Comparison of ENCODE assay signal across 13 cellular contexts in the genomic region with DNA sequence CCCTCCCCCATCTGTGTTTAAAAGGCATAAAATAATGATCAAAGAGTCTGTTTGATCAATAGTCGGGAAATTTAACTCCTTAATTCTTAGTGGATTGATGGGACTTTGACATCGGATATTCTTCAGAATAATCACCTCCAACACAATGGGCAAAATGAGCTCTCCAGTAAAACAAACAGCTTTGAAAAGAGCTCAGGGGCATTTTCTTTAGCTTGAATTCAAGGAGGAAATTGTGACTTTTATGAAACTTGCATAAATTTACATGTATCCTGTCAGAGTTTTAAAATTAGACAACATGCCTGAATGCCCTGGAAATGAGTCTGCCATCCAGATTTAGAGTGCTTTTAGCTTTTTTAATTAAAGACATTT.
DNase-seq lines count a peak whose midpoint lies in the region; ATAC-seq, FAIRE-seq and TF ChIP-seq lines count a peak whose summit lies in the region.
"Had no signal": no experiment of that assay in that cellular context is flagged by ENCODE, and none has a peak within 500 bp of the region (broad histone marks: within the 10 kb centered on the region; RNA-seq: fewer than 3 reads in every experiment).

No MANE protein-coding gene starts in this region.

- no peaks in the 10 kb centered on the region for H3K9me3 ChIP-seq in astrocyte (ENCODE audit: insufficient read depth, low read depth, low read length)
- H3K9me3 ChIP-seq: ovary had no signal

- no peaks in the 10 kb centered on the region for H4K20me1 ChIP-seq in astrocyte (ENCODE audit: insufficient read depth, low read length)

- peaks cover 3% of the 10 kb centered on the region for H3K9me3 Mint-ChIP-seq in astrocyte (ENCODE audit: unreplicated experiment)

- FAIRE-seq in astrocyte (lab: Jason Lieb, UNC): no peak

- no peaks in the 10 kb centered on the region for H3K27me3 Mint-ChIP-seq in astrocyte (ENCODE audit: low read depth, unreplicated experiment)

- no peak for ATAC-seq in GM18502 (IDR thresholded peaks at IDR 0.05; ENCODE audit: poor library complexity, unreplicated experiment)

- peaks cover 2% of the 10 kb centered on the region for H3K36me3 Mint-ChIP-seq in astrocyte (ENCODE audit: low read depth, unreplicated experiment)

- peaks cover 23% of the 10 kb centered on the region for H3K79me2 ChIP-seq in astrocyte (ENCODE audit: insufficient read depth, low read length)

- peaks cover 14% of the 10 kb centered on the region for H3K4me1 Mint-ChIP-seq in astrocyte (ENCODE audit: low read depth, unreplicated experiment)

- DNase-seq in GM12865 (ENCODE audit: low read depth): no peak
- peak; percentile 60 for DNase-seq in NCI-H1436 (lab: John Stamatoyannopoulos, UW)
- no peak for DNase-seq in astrocyte (ENCODE audit: low read depth)
- DNase-seq in HuH-7.5 (ENCODE audit: low spot score): no peak
- DNase-seq in central memory CD4-positive, alpha-beta T cell: no peak
- no peak for DNase-seq in 8988T
- DNase-seq: amniotic stem cell, DND-41, erythroblast, GOT3, ovary had no signal

- H3K36me3 ChIP-seq in astrocyte (ENCODE audit: insufficient read depth, low read length) (no peaks in the 10 kb centered on the region), rectal smooth muscle tissue (ENCODE audit: control insufficient read depth, insufficient read depth, low read length) (no peaks in the 10 kb centered on the region)
- H3K36me3 ChIP-seq: ovary had no signal

- H3K4me1 ChIP-seq in astrocyte (ENCODE audit: insufficient read depth, low read length) (peaks cover 28% of the 10 kb centered on the region), rectal smooth muscle tissue (ENCODE audit: control insufficient read depth, insufficient read depth, low read length) (peaks cover 34% of the 10 kb centered on the region)

- no peak overlapping the region for H3K4me3 Mint-ChIP-seq in astrocyte (ENCODE audit: unreplicated experiment)

- peak overlapping the region; percentile 49 for H3K9ac ChIP-seq in astrocyte (ENCODE audit: low read length)
- H3K9ac ChIP-seq in rectal smooth muscle tissue (ENCODE audit: low read length): no peak overlapping the region

- H2AFZ ChIP-seq in astrocyte (ENCODE audit: low read depth, low read length): no peak overlapping the region

- H3K4me2 ChIP-seq in astrocyte (ENCODE audit: low read length): peak overlapping the region; percentile 58

- no peak overlapping the region for H3K27ac Mint-ChIP-seq in astrocyte (ENCODE audit: unreplicated experiment)

- TF ChIP-seq CTCF in GM12865 (IDR thresholded peaks at IDR 0.05; ENCODE audit: insufficient read depth, low read depth, low read length, missing control alignments) (no peak), astrocyte (IDR thresholded peaks at IDR 0.05; ENCODE audit: insufficient read depth, low read depth, low read length) (no peak)

- H3K27me3 ChIP-seq in astrocyte (ENCODE audit: insufficient read depth, low read length): no peaks in the 10 kb centered on the region
- H3K27me3 ChIP-seq in rectal smooth muscle tissue (ENCODE audit: control insufficient read depth, insufficient read depth, low read length): no peaks in the 10 kb centered on the region
- H3K27me3 ChIP-seq: ovary had no signal

- H3K27ac ChIP-seq in astrocyte (ENCODE audit: low read depth, low read length) (peak overlapping the region; percentile 81), rectal smooth muscle tissue (ENCODE audit: low read depth, low read length) (peak overlapping the region; percentile 45)
- H3K27ac ChIP-seq: ovary had no signal

- H3K4me3 ChIP-seq in GM12865 (ENCODE audit: low read depth, low read length): peak overlapping the region; percentile 50
- peak overlapping the region; percentile 1 for H3K4me3 ChIP-seq in astrocyte (ENCODE audit: insufficient read depth, low read depth, low read length)
- no peak overlapping the region for H3K4me3 ChIP-seq in rectal smooth muscle tissue (ENCODE audit: low read length)
- H3K4me3 ChIP-seq: ovary had no signal
